14 cellular contexts compared by ENCODE assay signal in the genomic region with DNA sequence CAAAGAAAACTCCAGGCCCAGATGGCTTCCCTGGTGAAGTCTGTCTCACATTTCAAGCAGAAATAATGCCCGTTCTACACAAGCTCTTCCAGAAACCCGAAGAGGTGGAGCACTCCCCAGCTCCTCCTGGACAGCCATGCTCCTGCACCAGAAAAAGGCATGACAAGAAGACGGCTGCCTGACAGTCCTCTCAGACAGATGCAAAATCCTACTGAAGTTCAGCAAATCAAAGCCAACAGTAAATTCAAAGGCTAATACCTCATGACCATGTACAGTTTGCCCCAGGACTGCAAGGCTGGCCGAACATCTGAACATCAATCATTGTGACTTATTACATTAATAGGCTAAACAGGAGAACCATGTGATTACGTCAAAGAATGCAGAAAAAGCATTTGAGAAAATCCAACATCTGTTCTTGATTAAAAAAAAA. TPM values are rescaled to one million over a fixed set of nuclear protein-coding genes. Genes with fewer than 3 reads are reported as not detected.
DNase-seq lines count a peak whose midpoint lies in the region; ATAC-seq and TF ChIP-seq lines count a peak whose summit lies in the region.
"Had no signal": no experiment of that assay in that cellular context is flagged by ENCODE, and none has a peak within 500 bp of the region (broad histone marks: within the 10 kb centered on the region; RNA-seq: fewer than 3 reads in every experiment).

No MANE protein-coding gene starts in this region.

- no peaks in the 10 kb centered on the region for H3K9me3 Mint-ChIP-seq in activated T-helper 1 cell treated with anti-CD3 and anti-CD28 coated beads, Interleukin-12 subunit alpha, Interleukin-12 subunit beta, Interleukin-2, Interleukin-4 antibody, amounts not matched to agents 30 ng/mL and 10 ng/mL and 1 ng/mL, durations not matched to agents 14 hours and 24 hours and 36 hours
- H3K9me3 Mint-ChIP-seq: natural killer cell treated with Interleukin-12 subunit alpha and Interleukin-12 subunit beta and Interleukin-15 and Interleukin-18, amount 100 ng/mL, for 72 hours had no signal

- peaks cover 21% of the 10 kb centered on the region for H3K27me3 Mint-ChIP-seq in activated T-helper 1 cell treated with anti-CD3 and anti-CD28 coated beads, Interleukin-12 subunit alpha, Interleukin-12 subunit beta, Interleukin-2, Interleukin-4 antibody, amounts not matched to agents 30 ng/mL and 10 ng/mL and 1 ng/mL, durations not matched to agents 14 hours and 24 hours and 36 hours (ENCODE audit: insufficient read depth)
- H3K27me3 Mint-ChIP-seq: natural killer cell treated with Interleukin-12 subunit alpha and Interleukin-12 subunit beta and Interleukin-15 and Interleukin-18, amount 100 ng/mL, for 72 hours had no signal

- peaks cover 9% of the 10 kb centered on the region for H3K4me1 Mint-ChIP-seq in activated T-helper 1 cell treated with anti-CD3 and anti-CD28 coated beads, Interleukin-12 subunit alpha, Interleukin-12 subunit beta, Interleukin-2, Interleukin-4 antibody, amounts not matched to agents 30 ng/mL and 10 ng/mL and 1 ng/mL, durations not matched to agents 14 hours and 24 hours and 36 hours (ENCODE audit: low read depth)

- no peak for ATAC-seq in left lobe of liver
- no peak for ATAC-seq in GM21367 (IDR thresholded peaks at IDR 0.05; ENCODE audit: unreplicated experiment)
- ATAC-seq: natural killer cell treated with Interleukin-12 subunit alpha and Interleukin-12 subunit beta and Interleukin-15 and Interleukin-18, amount 100 ng/mL, for 72 hours had no signal

- in situ Hi-C loops in astrocyte of the cerebellum (cut with HindIII; ENCODE audit: low sequenced_read_pairs) = no loop called here

- H3K27ac Mint-ChIP-seq in activated T-helper 1 cell treated with anti-CD3 and anti-CD28 coated beads, Interleukin-12 subunit alpha, Interleukin-12 subunit beta, Interleukin-2, Interleukin-4 antibody, amounts not matched to agents 30 ng/mL and 10 ng/mL and 1 ng/mL, durations not matched to agents 14 hours and 24 hours and 36 hours = no peak overlapping the region
- H3K27ac Mint-ChIP-seq: natural killer cell treated with Interleukin-12 subunit alpha and Interleukin-12 subunit beta and Interleukin-15 and Interleukin-18, amount 100 ng/mL, for 72 hours had no signal

- peak; percentile 68 for DNase-seq in AG08395 (ENCODE audit: low spot score)
- peak; percentile 62 for DNase-seq in GM04504 (ENCODE audit: low read depth)
- peak; percentile 40 for DNase-seq in astrocyte of the cerebellum (ENCODE audit: low read depth)
- peak; percentile 28 for DNase-seq in left lobe of liver (ENCODE audit: low spot score)
- no peak for DNase-seq in NCI-H2029 (lab: John Stamatoyannopoulos, UW)
- no peak for DNase-seq in COLO668 (lab: John Stamatoyannopoulos, UW; ENCODE audit: unreplicated experiment)
- no peak for DNase-seq in activated T-helper 1 cell treated with anti-CD3 and anti-CD28 coated beads, Interleukin-12 subunit alpha, Interleukin-12 subunit beta, Interleukin-2, Interleukin-4 antibody, amounts not matched to agents 30 ng/mL and 10 ng/mL and 1 ng/mL, durations not matched to agents 14 hours and 24 hours and 36 hours (ENCODE audit: low spot score)
- DNase-seq: GOT3, islet precursor cell, NCI-H446, PC-9, small intestine had no signal

- TF ChIP-seq CTCF in astrocyte of the cerebellum (IDR thresholded peaks at IDR 0.05; ENCODE audit: low read depth, low read length, missing control alignments) = no peak

- H3K36me3 Mint-ChIP-seq in activated T-helper 1 cell treated with anti-CD3 and anti-CD28 coated beads, Interleukin-12 subunit alpha, Interleukin-12 subunit beta, Interleukin-2, Interleukin-4 antibody, amounts not matched to agents 30 ng/mL and 10 ng/mL and 1 ng/mL, durations not matched to agents 14 hours and 24 hours and 36 hours (ENCODE audit: low read depth) = peaks cover 5% of the 10 kb centered on the region
- H3K36me3 Mint-ChIP-seq: natural killer cell treated with Interleukin-12 subunit alpha and Interleukin-12 subunit beta and Interleukin-15 and Interleukin-18, amount 100 ng/mL, for 72 hours had no signal

- H3K4me3 ChIP-seq in astrocyte of the cerebellum (ENCODE audit: low read depth, low read length) = no peak overlapping the region
- H3K4me3 ChIP-seq: PC-9 had no signal

- H3K4me3 Mint-ChIP-seq in activated T-helper 1 cell treated with anti-CD3 and anti-CD28 coated beads, Interleukin-12 subunit alpha, Interleukin-12 subunit beta, Interleukin-2, Interleukin-4 antibody, amounts not matched to agents 30 ng/mL and 10 ng/mL and 1 ng/mL, durations not matched to agents 14 hours and 24 hours and 36 hours = no peak overlapping the region
- H3K4me3 Mint-ChIP-seq: natural killer cell treated with Interleukin-12 subunit alpha and Interleukin-12 subunit beta and Interleukin-15 and Interleukin-18, amount 100 ng/mL, for 72 hours had no signal

- intact Hi-C loops in activated T-helper 1 cell treated with anti-CD3 and anti-CD28 coated beads, Interleukin-12 subunit alpha, Interleukin-12 subunit beta, Interleukin-2, Interleukin-4 antibody, amounts not matched to agents 30 ng/mL and 10 ng/mL and 1 ng/mL, durations not matched to agents 14 hours and 24 hours and 36 hours (cut with micrococcal nuclease) = no loop called here

RNA-seq across cellular contexts. Expression of gene MXD4, which starts 30.8 kb away (rescaled TPM):
- total RNA-seq in left lobe of liver = 23.6 TPM
- total RNA-seq in activated T-helper 1 cell treated with anti-CD3 and anti-CD28 coated beads, Interleukin-12 subunit alpha, Interleukin-12 subunit beta, Interleukin-2, Interleukin-4 antibody, amounts not matched to agents 30 ng/mL and 10 ng/mL and 1 ng/mL, durations not matched to agents 14 hours and 24 hours and 36 hours = 7.9 and 10.1 TPM in 2 replicates

RNA-seq across cellular contexts. Expression of gene HAUS3, which starts 50.8 kb away (rescaled TPM):
- total RNA-seq in left lobe of liver = 5.0 TPM
- total RNA-seq in activated T-helper 1 cell treated with anti-CD3 and anti-CD28 coated beads, Interleukin-12 subunit alpha, Interleukin-12 subunit beta, Interleukin-2, Interleukin-4 antibody, amounts not matched to agents 30 ng/mL and 10 ng/mL and 1 ng/mL, durations not matched to agents 14 hours and 24 hours and 36 hours = 19.2 and 19.9 TPM in 2 replicates

RNA-seq across cellular contexts. Expression of gene POLN, which starts 50.8 kb away (rescaled TPM):
- total RNA-seq in left lobe of liver = 2.2 TPM
- 2.1 and 3.5 TPM in 2 replicates for total RNA-seq in activated T-helper 1 cell treated with anti-CD3 and anti-CD28 coated beads, Interleukin-12 subunit alpha, Interleukin-12 subunit beta, Interleukin-2, Interleukin-4 antibody, amounts not matched to agents 30 ng/mL and 10 ng/mL and 1 ng/mL, durations not matched to agents 14 hours and 24 hours and 36 hours

Comparison
In these comparisons a context has a peak if more than half of its experiments do, and no peak if none do; other contexts are left out.
1. DNase-seq: peak in AG08395 (single experiment), GM04504 (single experiment), astrocyte of the cerebellum (single experiment) and left lobe of liver (single experiment); none in NCI-H2029 (single experiment), COLO668 (single experiment) and activated T-helper 1 cell treated with anti-CD3 and anti-CD28 coated beads, Interleukin-12 subunit alpha, Interleukin-12 subunit beta, Interleukin-2, Interleukin-4 antibody, amounts not matched to agents 30 ng/mL and 10 ng/mL and 1 ng/mL, durations not matched to agents 14 hours and 24 hours and 36 hours (single experiment).